23 cellular contexts compared by ENCODE assay signal in genomic region chr2:120684691-120685402, GRCh38. TPM values are rescaled to one million over a fixed set of nuclear protein-coding genes. Genes with fewer than 3 reads are reported as not detected.
DNase-seq lines count a peak whose midpoint lies in the region; ATAC-seq, FAIRE-seq and TF ChIP-seq lines count a peak whose summit lies in the region.
"Had no signal": no experiment of that assay in that cellular context is flagged by ENCODE, and none has a peak within 500 bp of the region (broad histone marks: within the 10 kb centered on the region; RNA-seq: fewer than 3 reads in every experiment).

No MANE protein-coding gene starts in this region.

- DNase-seq in GM04503 (ENCODE audit: low read depth) (peak; percentile 71), astrocyte (ENCODE audit: low read depth) (peak; percentile 65), hepatic stellate cell (ENCODE audit: low spot score) (peak; percentile 73), upper lobe of right lung (peak; percentile 33), DMS 273 (lab: John Stamatoyannopoulos, UW; ENCODE audit: unreplicated experiment) (no peak), germinal center (ENCODE audit: low spot score) (no peak)
- DNase-seq in activated CD4-positive, alpha-beta T cell treated with anti-CD3 and anti-CD28 coated beads for 4 hours = no peak
- DNase-seq: activated CD4-positive, alpha-beta T cell treated with anti-CD3 and anti-CD28 coated beads, Interleukin-2, amount 10 ng/mL, durations not matched to agents 7 days and 5 days; activated effector memory CD4-positive, alpha-beta T cell treated with Interleukin-2 at 50 U/mL for 16 hours; anterior cingulate cortex; left cardiac atrium; MM.1S; NCI-H146; NCI-H2171; NCI-H526 treated with DMSO at 0.1 percent for 48 hours; T-cell; thyroid gland had no signal

- TF ChIP-seq CTCF in astrocyte (IDR thresholded peaks at IDR 0.05; ENCODE audit: insufficient read depth, low read depth, low read length) (no peak), upper lobe of right lung (IDR thresholded peaks at IDR 0.05) (no peak)

- H3K4me3 Mint-ChIP-seq in astrocyte (ENCODE audit: unreplicated experiment) = no peak overlapping the region
- H3K4me3 Mint-ChIP-seq: activated CD4-positive, alpha-beta T cell treated with anti-CD3 and anti-CD28 coated beads, Interleukin-2, amount 10 ng/mL, durations not matched to agents 7 days and 5 days; IgD-negative memory B cell; neural progenitor cell; T-cell had no signal

- H3K36me3 ChIP-seq in astrocyte (ENCODE audit: insufficient read depth, low read length) = no peaks in the 10 kb centered on the region
- no peaks in the 10 kb centered on the region for H3K36me3 ChIP-seq in upper lobe of right lung
- H3K36me3 ChIP-seq: BLaER1 treated with 17β-estradiol and CSF1 and Interleukin-3, amounts not matched to agents 10 nM and 100 nM; neural progenitor cell; thyroid gland had no signal

- no peaks in the 10 kb centered on the region for H3K79me2 ChIP-seq in astrocyte (ENCODE audit: insufficient read depth, low read length)

- no peak overlapping the region for H3K4me2 ChIP-seq in astrocyte (ENCODE audit: low read length)
- H3K4me2 ChIP-seq: BLaER1 treated with 17β-estradiol and CSF1 and Interleukin-3, amounts not matched to agents 10 nM and 100 nM; neural progenitor cell had no signal

- H3K27ac Mint-ChIP-seq in astrocyte (ENCODE audit: unreplicated experiment) = no peak overlapping the region
- H3K27ac Mint-ChIP-seq: activated CD4-positive, alpha-beta T cell treated with anti-CD3 and anti-CD28 coated beads, Interleukin-2, amount 10 ng/mL, durations not matched to agents 7 days and 5 days; neural progenitor cell; T-cell had no signal

- no peaks in the 10 kb centered on the region for H4K20me1 ChIP-seq in astrocyte (ENCODE audit: insufficient read depth, low read length)

- H3K27ac ChIP-seq in astrocyte (ENCODE audit: low read depth, low read length) (no peak overlapping the region), upper lobe of right lung (no peak overlapping the region)
- H3K27ac ChIP-seq: BLaER1 treated with 17β-estradiol and CSF1 and Interleukin-3, amounts not matched to agents 10 nM and 100 nM; HL-60; neural progenitor cell; thyroid gland had no signal

- intact Hi-C loops in upper lobe of right lung (cut with DNase I) = loop anchor here (5.0 kb wide), 1 partner anchor 343 kb away; no protein-coding TSS in a partner anchor

- H3K9ac ChIP-seq in astrocyte (ENCODE audit: low read length) = no peak overlapping the region
- H3K9ac ChIP-seq: BLaER1 treated with 17β-estradiol and CSF1 and Interleukin-3, amounts not matched to agents 10 nM and 100 nM; neural progenitor cell had no signal

- H3K9me3 Mint-ChIP-seq in astrocyte (ENCODE audit: unreplicated experiment) = peaks cover 8% of the 10 kb centered on the region
- H3K9me3 Mint-ChIP-seq: activated CD4-positive, alpha-beta T cell treated with anti-CD3 and anti-CD28 coated beads, Interleukin-2, amount 10 ng/mL, durations not matched to agents 7 days and 5 days; IgD-negative memory B cell; neural progenitor cell had no signal

- peaks cover 9% of the 10 kb centered on the region for H3K27me3 ChIP-seq in astrocyte (ENCODE audit: insufficient read depth, low read length)
- peaks cover 2% of the 10 kb centered on the region for H3K27me3 ChIP-seq in upper lobe of right lung
- H3K27me3 ChIP-seq: thyroid gland had no signal

- FAIRE-seq in astrocyte (lab: Jason Lieb, UNC) = no peak
- FAIRE-seq: frontal cortex had no signal

- peaks cover 6% of the 10 kb centered on the region for H3K4me1 ChIP-seq in astrocyte (ENCODE audit: insufficient read depth, low read length)
- no peaks in the 10 kb centered on the region for H3K4me1 ChIP-seq in upper lobe of right lung
- H3K4me1 ChIP-seq: neural progenitor cell had no signal

- no peaks in the 10 kb centered on the region for H3K4me1 Mint-ChIP-seq in astrocyte (ENCODE audit: low read depth, unreplicated experiment)
- H3K4me1 Mint-ChIP-seq: neural progenitor cell had no signal

- H3K4me3 ChIP-seq in astrocyte (ENCODE audit: insufficient read depth, low read depth, low read length) (no peak overlapping the region), upper lobe of right lung (no peak overlapping the region)
- H3K4me3 ChIP-seq: BLaER1 treated with 17β-estradiol and CSF1 and Interleukin-3, amounts not matched to agents 10 nM and 100 nM; neural progenitor cell; thyroid gland had no signal

- ATAC-seq in upper lobe of right lung = no peak
- ATAC-seq: left cardiac atrium, T-cell had no signal

- H3K27me3 Mint-ChIP-seq in astrocyte (ENCODE audit: low read depth, unreplicated experiment) = peaks cover 51% of the 10 kb centered on the region

- H2AFZ ChIP-seq in astrocyte (ENCODE audit: low read depth, low read length) = no peak overlapping the region
- H2AFZ ChIP-seq: neural progenitor cell had no signal

- H3K36me3 Mint-ChIP-seq in astrocyte (ENCODE audit: low read depth, unreplicated experiment) = no peaks in the 10 kb centered on the region
- H3K36me3 Mint-ChIP-seq: IgD-negative memory B cell, neural progenitor cell, T-cell had no signal

- H3K9me3 ChIP-seq in astrocyte (ENCODE audit: insufficient read depth, low read depth, low read length) (peaks cover 4% of the 10 kb centered on the region), upper lobe of right lung (no peaks in the 10 kb centered on the region)
- H3K9me3 ChIP-seq: thyroid gland had no signal

RNA-seq across cellular contexts. Expression of gene GLI2, which starts 50.8 kb away (rescaled TPM):
- total RNA-seq in astrocyte (42.9 and 44.5 TPM in 2 replicates), upper lobe of right lung (4.7 TPM)
- total RNA-seq: G401 had no signal

Comparison
In these comparisons a context has a peak if more than half of its experiments do, and no peak if none do; other contexts are left out.
1. DNase-seq: peak in GM04503 (single experiment), astrocyte (single experiment), hepatic stellate cell (single experiment) and upper lobe of right lung (single experiment); none in DMS 273 (single experiment), germinal center (single experiment) and activated CD4-positive, alpha-beta T cell treated with anti-CD3 and anti-CD28 coated beads for 4 hours (0 of 2).